Comparison of ENCODE assay signal across 7 cellular contexts in the genomic region with DNA sequence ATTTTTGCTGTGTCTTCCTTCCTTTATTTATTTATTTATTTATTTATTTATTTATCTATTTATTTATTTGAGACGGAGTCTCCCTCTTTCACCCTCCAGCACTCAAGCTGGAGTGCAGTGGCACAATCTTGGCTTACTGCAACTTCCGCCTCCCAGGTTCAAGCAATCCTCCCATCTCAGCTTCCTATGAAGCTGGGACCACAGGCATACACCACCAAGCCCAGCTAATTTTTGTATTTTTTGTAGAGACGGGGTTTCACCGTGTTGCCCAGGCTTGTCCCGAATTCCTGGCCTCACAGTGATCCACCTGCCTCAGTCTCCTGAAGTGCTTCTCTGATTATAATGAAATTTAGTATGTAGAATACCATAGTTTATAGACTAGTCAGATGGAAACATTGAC. TPM values are rescaled to one million over a fixed set of nuclear protein-coding genes. Genes with fewer than 3 reads are reported as not detected.
DNase-seq lines count a peak whose midpoint lies in the region; ATAC-seq and TF ChIP-seq lines count a peak whose summit lies in the region.
"Not testable (repeated sequence)": the region's sequence is repeated elsewhere in the genome, so short reads cannot be mapped to it uniquely, and the experiment has no call there.

No MANE protein-coding gene starts in this region.

- in situ Hi-C loops in mammary epithelial cell (cut with MboI; ENCODE audit: low sequenced_read_pairs in 2 of 2), result loop anchor here in 1 of 2 donors (25.0 kb wide), 1 partner anchor 472 kb away; no protein-coding TSS in a partner anchor

- not testable (repeated sequence) for H3K4me1 Mint-ChIP-seq in GM23338
- H3K4me1 Mint-ChIP-seq in activated CD8-positive, alpha-beta T cell treated with anti-CD3 and anti-CD28 coated beads for 36 hours (ENCODE audit: low read depth), result peaks cover 48% of the 10 kb centered on the region
- H3K4me1 Mint-ChIP-seq in memory B cell, result peaks cover 37% of the 10 kb centered on the region

- H3K4me3 ChIP-seq in GM23338, result not testable (repeated sequence)
- H3K4me3 ChIP-seq in mammary epithelial cell (replicated peaks in 1 of 3; ENCODE audit: insufficient read depth in 1 of 3, low read depth in 2 of 3, low read length in 3 of 3) (peak overlapping the region in 2 of 3 experiments; percentile 29 to 52), fibroblast of pulmonary artery (replicated peaks; ENCODE audit: low read depth, low read length) (peak overlapping the region; percentile 52), skin epidermis (peak overlapping the region; percentile 31 to 59 (median 38))

- not testable (repeated sequence) for H3K27me3 ChIP-seq in GM23338 (ENCODE audit: insufficient read depth); mammary epithelial cell (ENCODE audit: insufficient read depth, low read length)

- H3K36me3 Mint-ChIP-seq in GM23338 (ENCODE audit: low read depth), result peaks cover 18% of the 10 kb centered on the region
- H3K36me3 Mint-ChIP-seq in activated CD8-positive, alpha-beta T cell treated with anti-CD3 and anti-CD28 coated beads for 36 hours (ENCODE audit: low read depth), result peaks cover 33% of the 10 kb centered on the region
- peaks cover 11% of the 10 kb centered on the region for H3K36me3 Mint-ChIP-seq in memory B cell

- ATAC-seq in GM23338; memory B cell (ENCODE audit: low read depth): not testable (repeated sequence)
- ATAC-seq in activated CD8-positive, alpha-beta T cell treated with anti-CD3 and anti-CD28 coated beads for 36 hours, result peak; percentile 19

- not testable (repeated sequence) for BruUV-seq in mammary epithelial cell (replicated peaks; lab: Mats Ljungman, UMichigan)

- H3K4me3 Mint-ChIP-seq in GM23338, result peak overlapping the region; percentile 30; the same call in 1 of the 3 replicates
- H3K4me3 Mint-ChIP-seq in activated CD8-positive, alpha-beta T cell treated with anti-CD3 and anti-CD28 coated beads for 36 hours, result peak overlapping the region; percentile 98
- peak overlapping the region; percentile 94 for H3K4me3 Mint-ChIP-seq in memory B cell

- peak overlapping the region; percentile 47; the same call in 1 of the 2 replicates for H3K4me2 ChIP-seq in GM23338
- H3K4me2 ChIP-seq in mammary epithelial cell (ENCODE audit: insufficient read depth, low read depth, low read length), result peak overlapping the region; percentile 79

- H2AFZ ChIP-seq in GM23338, result peak overlapping the region; percentile 72
- H2AFZ ChIP-seq in mammary epithelial cell (ENCODE audit: low read depth, low read length), result not testable (repeated sequence)

- H3K27ac Mint-ChIP-seq in GM23338, result peak overlapping the region; percentile 68
- H3K27ac Mint-ChIP-seq in activated CD8-positive, alpha-beta T cell treated with anti-CD3 and anti-CD28 coated beads for 36 hours, result peak overlapping the region; percentile 99
- peak overlapping the region; percentile 95 for H3K27ac Mint-ChIP-seq in memory B cell

- not testable (repeated sequence) for H3K4me1 ChIP-seq in GM23338 (ENCODE audit: insufficient read depth); mammary epithelial cell (ENCODE audit: insufficient read depth, low read length)

- dilution Hi-C loops in mammary epithelial cell (cut with HindIII; ENCODE audit: low sequenced_read_pairs), result loop anchor here (5.0 kb wide), 1 partner anchor 277 kb away; no protein-coding TSS in a partner anchor

- 66% methylated on average over 5 of the region's 5 CpGs for WGBS in mammary epithelial cell (ENCODE audit: low coverage, missing lambda C conversion rate)

- not testable (repeated sequence) for H3F3A ChIP-seq in GM23338 (replicated peaks; ENCODE audit: low read depth)

- H3K27me3 Mint-ChIP-seq in GM23338 (ENCODE audit: insufficient read depth, low read depth, poor library complexity); activated CD8-positive, alpha-beta T cell treated with anti-CD3 and anti-CD28 coated beads for 36 hours; memory B cell: not testable (repeated sequence)

- H3K9me2 ChIP-seq in GM23338 (ENCODE audit: insufficient read depth), result not testable (repeated sequence)

- peaks cover 17% of the 10 kb centered on the region for H3K9me3 Mint-ChIP-seq in GM23338
- not testable (repeated sequence) for H3K9me3 Mint-ChIP-seq in activated CD8-positive, alpha-beta T cell treated with anti-CD3 and anti-CD28 coated beads for 36 hours; memory B cell

- TF ChIP-seq CTCF in GM23338 (conservative IDR thresholded peaks at IDR 0.05; ENCODE audit: low read depth in 2 of 2); activated CD8-positive, alpha-beta T cell treated with anti-CD3 and anti-CD28 coated beads for 36 hours (IDR thresholded peaks at IDR 0.05); mammary epithelial cell (conservative IDR thresholded peaks at IDR 0.05 in 1 of 2, IDR thresholded peaks at IDR 0.05 in 1 of 2; ENCODE audit: extremely low read depth in 1 of 2, insufficient read depth in 1 of 2, low read depth in 1 of 2, low read length in 2 of 2); fibroblast of pulmonary artery (IDR thresholded peaks at IDR 0.05; ENCODE audit: low read length, missing control alignments): not testable (repeated sequence)

- not testable (repeated sequence) for H3K79me2 ChIP-seq in GM23338 (replicated peaks; ENCODE audit: insufficient read depth); mammary epithelial cell (ENCODE audit: insufficient read depth, low read length)

- POLR2A ChIA-PET in activated CD8-positive, alpha-beta T cell treated with anti-CD3 and anti-CD28 coated beads for 36 hours (lab: Charles Lee), result interaction anchor here (0.7 to 3.3 kb wide), 12 partner anchors 11 to 320 kb away, joined by 3 to 42 read pairs (median 5); a partner anchor contains a TSS

- not testable (repeated sequence) for H3K36me3 ChIP-seq in GM23338 (ENCODE audit: insufficient read depth); mammary epithelial cell (ENCODE audit: insufficient read depth, low read length)

- not testable (repeated sequence) for H3K27ac ChIP-seq in GM23338 (ENCODE audit: low read depth); mammary epithelial cell (ENCODE audit: insufficient read depth, low read depth, low read length)
- H3K27ac ChIP-seq in skin epidermis, result peak overlapping the region in 16 of 21 experiments; percentile 32 to 84 (median 71)

- not testable (repeated sequence) for H3K9ac ChIP-seq in mammary epithelial cell (ENCODE audit: insufficient read depth, low read length)

- H3K9me3 ChIP-seq in mammary epithelial cell (replicated peaks; ENCODE audit: insufficient read depth, low read length), result not testable (repeated sequence)

- intact Hi-C loops in activated CD8-positive, alpha-beta T cell treated with anti-CD3 and anti-CD28 coated beads for 36 hours (cut with micrococcal nuclease), result loop anchor here (1.0 kb wide), 1 partner anchor 48 kb away; no protein-coding TSS in a partner anchor
- intact Hi-C loops in mammary epithelial cell (cut with micrococcal nuclease), result loop anchor here (1.0 to 2.0 kb wide), 2 partner anchors 48 to 181 kb away; no protein-coding TSS in a partner anchor

- DNase-seq in GM23338 (ENCODE audit: low spot score); mammary epithelial cell; fibroblast of pulmonary artery (ENCODE audit: low read depth); memory B cell (ENCODE audit: low spot score in 2 of 2): not testable (repeated sequence)
- peak; percentile 58 for DNase-seq in OCI-M1 (lab: John Stamatoyannopoulos, UW)
- peak; percentile 35 for DNase-seq in activated CD8-positive, alpha-beta T cell treated with anti-CD3 and anti-CD28 coated beads for 36 hours

- CTCF ChIA-PET in activated CD8-positive, alpha-beta T cell treated with anti-CD3 and anti-CD28 coated beads for 36 hours (lab: Charles Lee), result interaction anchor here (1.2 to 3.3 kb wide), 15 partner anchors 8 to 320 kb away, joined by 3 to 220 read pairs (median 13); a partner anchor contains a TSS
- CTCF ChIA-PET in mammary epithelial cell (lab: Charles Lee; ENCODE audit: low non-redundant PET), result not testable (repeated sequence)

- H4K20me1 ChIP-seq in GM23338 (replicated peaks; ENCODE audit: insufficient read depth); mammary epithelial cell (ENCODE audit: insufficient read depth, low read length): not testable (repeated sequence)

RNA-seq across cellular contexts. Expression of a gene that starts 0.9 kb away (rescaled TPM):
- total RNA-seq in GM23338 (2014; rRNA removed; shearing (Covaris generic)), result 2.9 and 3.5 TPM in 2 replicates
- polyA plus RNA-seq in GM23338 (2016; fragmentation: Nextera tagmentation; extraction: Ambion mirVana) (1.9 and 2.4 TPM in 2 replicates), mammary epithelial cell (2.9 TPM)
- 10 to 100 TPM; 18.3 to 22.6 TPM for total RNA-seq in activated CD8-positive, alpha-beta T cell treated with anti-CD3 and anti-CD28 coated beads for 36 hours
- total RNA-seq in mammary epithelial cell, result 1 to 10 TPM; 4.5 to 5.7 TPM
- 8.0 TPM for polyA minus RNA-seq in mammary epithelial cell

Comparison
In these comparisons a context has a peak if more than half of its experiments do, and no peak if none do; other contexts are left out.
1. H3K4me3 Mint-ChIP-seq: peak in every context shown above with its lines; median percentile 98 in activated CD8-positive, alpha-beta T cell treated with anti-CD3 and anti-CD28 coated beads for 36 hours; 94 in memory B cell; 30 in GM23338.